Comparison of ENCODE assay signal across 14 cellular contexts in genomic region chr12:67634167-67634793, GRCh38.
DNase-seq lines count a peak whose midpoint lies in the region; ATAC-seq lines count a peak whose summit lies in the region.
"Had no signal": no experiment of that assay in that cellular context is flagged by ENCODE, and none has a peak within 500 bp of the region (broad histone marks: within the 10 kb centered on the region; RNA-seq: fewer than 3 reads in every experiment).

No MANE protein-coding gene starts in this region.

- peaks cover 10% of the 10 kb centered on the region for H3K9me3 Mint-ChIP-seq in activated naive CD4-positive, alpha-beta T cell treated with anti-CD3 and anti-CD28 coated beads, Interleukin-2, amount 50 U/mL, for 24 hours
- peaks cover 2 to 7% of the 10 kb centered on the region in 2 donors for H3K9me3 Mint-ChIP-seq in effector memory CD8-positive, alpha-beta T cell
- H3K9me3 Mint-ChIP-seq in stimulated activated naive B cell treated with anti-CD40 and anti-IgM and Interleukin-4, amounts not matched to agents 10 μg/mL and 1 μg/mL and 100 μg/mL, for 72 hours = peaks cover 4 to 6% of the 10 kb centered on the region in 2 donors
- H3K9me3 Mint-ChIP-seq: endodermal cell, WTC11 had no signal

- peak overlapping the region; percentile 82 for H3K27ac Mint-ChIP-seq in activated naive CD4-positive, alpha-beta T cell treated with anti-CD3 and anti-CD28 coated beads, Interleukin-2, amount 50 U/mL, for 24 hours
- H3K27ac Mint-ChIP-seq in effector memory CD8-positive, alpha-beta T cell = peak overlapping the region; percentile 6 to 16
- peak overlapping the region; percentile 44 for H3K27ac Mint-ChIP-seq in stimulated activated naive B cell treated with anti-CD40 and anti-IgM and Interleukin-4, amounts not matched to agents 10 μg/mL and 1 μg/mL and 100 μg/mL, for 72 hours
- H3K27ac Mint-ChIP-seq: activated CD8-positive, alpha-beta memory T cell treated with anti-CD3 and anti-CD28 coated beads, Interleukin-2, amount 10 ng/mL, durations not matched to agents 7 days and 5 days; endodermal cell; WTC11 had no signal

- H3K36me3 Mint-ChIP-seq in activated naive CD4-positive, alpha-beta T cell treated with anti-CD3 and anti-CD28 coated beads, Interleukin-2, amount 50 U/mL, for 24 hours = no peaks in the 10 kb centered on the region
- peaks cover 8% of the 10 kb centered on the region for H3K36me3 Mint-ChIP-seq in effector memory CD8-positive, alpha-beta T cell (ENCODE audit: insufficient read depth)
- H3K36me3 Mint-ChIP-seq in stimulated activated naive B cell treated with anti-CD40 and anti-IgM and Interleukin-4, amounts not matched to agents 10 μg/mL and 1 μg/mL and 100 μg/mL, for 72 hours = peaks cover 4 to 7% of the 10 kb centered on the region in 2 donors
- H3K36me3 Mint-ChIP-seq: WTC11 had no signal

- DNase-seq in activated naive CD4-positive, alpha-beta T cell treated with anti-CD3 and anti-CD28 coated beads, Interleukin-2, amount 50 U/mL, for 16 hours = no peak
- DNase-seq in KG1 (lab: John Stamatoyannopoulos, UW) (peak; percentile 21), OCI-M2 (lab: John Stamatoyannopoulos, UW; ENCODE audit: unreplicated experiment) (no peak), hypothalamus (lab: John Stamatoyannopoulos, UW) (no peak)
- DNase-seq in effector memory CD8-positive, alpha-beta T cell = no peak
- no peak for DNase-seq in stimulated activated naive B cell treated with anti-CD40 and anti-IgM and Interleukin-4, amounts not matched to agents 10 μg/mL and 1 μg/mL and 100 μg/mL, for 72 hours
- no peak for DNase-seq in activated effector memory CD4-positive, alpha-beta T cell treated with anti-CD3 and anti-CD28 coated beads, Interleukin-2, amount 50 U/mL, for 16 hours
- DNase-seq: activated CD8-positive, alpha-beta memory T cell treated with anti-CD3 and anti-CD28 coated beads, Interleukin-2, amount 10 ng/mL, durations not matched to agents 7 days and 5 days; endodermal cell; HCEC 1CT; NCI-H345; stimulated activated CD4-positive, alpha-beta T cell treated with anti-CD3 and anti-CD28 coated beads, Interleukin-4, amount 100 ng/mL, for 24 hours had no signal

- no peak for ATAC-seq in effector memory CD8-positive, alpha-beta T cell (replicated peaks)
- ATAC-seq in stimulated activated naive B cell treated with anti-CD40 and anti-IgM and Interleukin-4, amounts not matched to agents 10 μg/mL and 1 μg/mL and 100 μg/mL, for 72 hours (replicated peaks) = no peak
- ATAC-seq: activated CD8-positive, alpha-beta memory T cell treated with anti-CD3 and anti-CD28 coated beads, Interleukin-2, amount 10 ng/mL, durations not matched to agents 7 days and 5 days; WTC11 had no signal

- H3K4me3 Mint-ChIP-seq in activated naive CD4-positive, alpha-beta T cell treated with anti-CD3 and anti-CD28 coated beads, Interleukin-2, amount 50 U/mL, for 24 hours = peak overlapping the region; percentile 21
- H3K4me3 Mint-ChIP-seq in effector memory CD8-positive, alpha-beta T cell = no peak overlapping the region
- no peak overlapping the region for H3K4me3 Mint-ChIP-seq in stimulated activated naive B cell treated with anti-CD40 and anti-IgM and Interleukin-4, amounts not matched to agents 10 μg/mL and 1 μg/mL and 100 μg/mL, for 72 hours
- H3K4me3 Mint-ChIP-seq: activated CD8-positive, alpha-beta memory T cell treated with anti-CD3 and anti-CD28 coated beads, Interleukin-2, amount 10 ng/mL, durations not matched to agents 7 days and 5 days; endodermal cell; WTC11 had no signal

- H3K27me3 Mint-ChIP-seq in activated naive CD4-positive, alpha-beta T cell treated with anti-CD3 and anti-CD28 coated beads, Interleukin-2, amount 50 U/mL, for 24 hours = no peaks in the 10 kb centered on the region
- no peaks in the 10 kb centered on the region for H3K27me3 Mint-ChIP-seq in effector memory CD8-positive, alpha-beta T cell
- no peaks in the 10 kb centered on the region for H3K27me3 Mint-ChIP-seq in stimulated activated naive B cell treated with anti-CD40 and anti-IgM and Interleukin-4, amounts not matched to agents 10 μg/mL and 1 μg/mL and 100 μg/mL, for 72 hours

- H3K4me1 Mint-ChIP-seq in activated naive CD4-positive, alpha-beta T cell treated with anti-CD3 and anti-CD28 coated beads, Interleukin-2, amount 50 U/mL, for 24 hours = peaks cover 71% of the 10 kb centered on the region
- H3K4me1 Mint-ChIP-seq in effector memory CD8-positive, alpha-beta T cell (ENCODE audit: low read depth in 2 of 2) = peaks cover 36 to 52% of the 10 kb centered on the region in 2 donors
- peaks cover 39 to 55% of the 10 kb centered on the region in 2 donors for H3K4me1 Mint-ChIP-seq in stimulated activated naive B cell treated with anti-CD40 and anti-IgM and Interleukin-4, amounts not matched to agents 10 μg/mL and 1 μg/mL and 100 μg/mL, for 72 hours

Comparison
In these comparisons a context has a peak if more than half of its experiments do, and no peak if none do; other contexts are left out.
1. H3K27ac Mint-ChIP-seq: peak in every context shown above with its lines; median percentile 82 in activated naive CD4-positive, alpha-beta T cell treated with anti-CD3 and anti-CD28 coated beads, Interleukin-2, amount 50 U/mL, for 24 hours; 44 in stimulated activated naive B cell treated with anti-CD40 and anti-IgM and Interleukin-4, amounts not matched to agents 10 μg/mL and 1 μg/mL and 100 μg/mL, for 72 hours; 11 in effector memory CD8-positive, alpha-beta T cell.